Comparison of ENCODE assay signal across 1 cellular context in genomic region chr1:229507951-229508822, GRCh38.
A peak's percentile ranks its signal among the peaks of the same experiment; 100 is the strongest.
TF ChIP-seq lines count a peak whose summit lies in the region.

Gene NUP133 (minus strand): TSS chr1:229508341. CDS start chr1:229508249, 92 bp downstream.

TF ChIP-seq in SK-N-SH, 30 proteins besides CTCF, POLR2A, EP300 and RAD21 (continued from another document):
- TF ChIP-seq NRF1 (IDR thresholded peaks at IDR 0.05; ENCODE audit: low read depth, low read length) (peak; percentile 19; the same call in 1 of the 2 replicates), YY1 (IDR thresholded peaks at IDR 0.05; ENCODE audit: low read depth) (peak; percentile 90), MXI1 (IDR thresholded peaks at IDR 0.05; ENCODE audit: low read depth, low read length) (peak; percentile 81), ELF1 (IDR thresholded peaks at IDR 0.05) (peak; percentile 37; the same call in 1 of the 2 replicates), PBX3 (IDR thresholded peaks at IDR 0.05) (no peak), RXRA (IDR thresholded peaks at IDR 0.05; ENCODE audit: borderline replicate concordance, low read depth) (no peak), CHD2 (IDR thresholded peaks at IDR 0.05; ENCODE audit: low read length, partially characterized antibody) (peak; percentile 97), TEAD4 (IDR thresholded peaks at IDR 0.05; ENCODE audit: borderline replicate concordance, insufficient read depth) (no peak)
